Comparison of ENCODE assay signal across 9 cellular contexts in the genomic region with DNA sequence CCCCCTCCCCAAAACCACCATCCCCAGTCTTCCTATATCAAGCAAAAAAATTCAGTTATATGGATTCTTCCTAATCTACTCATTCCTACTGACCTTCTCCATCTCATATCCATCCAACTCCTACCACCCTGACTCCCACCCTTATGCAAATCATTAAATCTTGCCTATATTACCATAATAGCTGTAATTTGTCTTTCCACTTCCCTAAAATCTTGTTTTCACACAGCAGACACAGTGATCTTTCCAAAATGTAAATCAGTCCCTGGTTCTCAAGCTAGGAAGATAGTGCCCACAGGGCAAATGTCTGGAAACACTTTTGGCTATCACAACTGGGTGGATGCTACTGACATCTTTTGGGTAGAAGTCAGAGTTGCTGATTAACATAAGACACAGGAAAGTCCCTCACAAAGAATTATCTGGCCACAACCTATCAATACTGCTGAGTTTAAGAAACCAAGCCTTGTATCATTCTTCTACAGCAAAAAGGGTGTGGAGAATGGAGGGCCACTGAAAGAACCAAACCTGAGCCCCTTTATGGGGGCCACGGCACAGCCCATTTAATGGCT. TPM values are rescaled to one million over a fixed set of nuclear protein-coding genes. Genes with fewer than 3 reads are reported as not detected.
A peak's percentile ranks its signal among the peaks of the same experiment; 100 is the strongest.
DNase-seq lines count a peak whose midpoint lies in the region; ATAC-seq, FAIRE-seq and TF ChIP-seq lines count a peak whose summit lies in the region.
"Had no signal": no experiment of that assay in that cellular context is flagged by ENCODE, and none has a peak within 500 bp of the region (broad histone marks: within the 10 kb centered on the region; RNA-seq: fewer than 3 reads in every experiment).

No MANE protein-coding gene starts in this region.

- peak overlapping the region; percentile 67 for H3K27ac ChIP-seq in KOPT-K1 (ENCODE audit: low read depth, low read length, poor library complexity, severe bottlenecking)
- no peak overlapping the region for H3K27ac ChIP-seq in small intestine (ENCODE audit: low read depth in 1 of 2, low read length in 1 of 2)

- peaks cover 28% of the 10 kb centered on the region for H3K36me3 Mint-ChIP-seq in nephron (ENCODE audit: low read depth)

- no peaks in the 10 kb centered on the region for H3K27me3 ChIP-seq in GM06990 (replicated peaks; ENCODE audit: control insufficient read depth, insufficient read depth, low read length)
- no peaks in the 10 kb centered on the region for H3K27me3 ChIP-seq in small intestine (ENCODE audit: control insufficient read depth in 2 of 2, insufficient read depth in 2 of 2, low read length in 2 of 2)

- no peak for TF ChIP-seq CTCF in GM06990 (IDR thresholded peaks at IDR 0.05; ENCODE audit: insufficient read depth, low read length, poor library complexity, severe bottlenecking)
- no peak for TF ChIP-seq CTCF in choroid plexus epithelial cell (conservative IDR thresholded peaks at IDR 0.05; ENCODE audit: low read depth, low read length)
- no peak for TF ChIP-seq CTCF in nephron (IDR thresholded peaks at IDR 0.05; ENCODE audit: unreplicated experiment in 3 of 3)

- peaks cover 42% of the 10 kb centered on the region for H3K4me1 Mint-ChIP-seq in nephron

- no peaks in the 10 kb centered on the region for H3K9me3 Mint-ChIP-seq in nephron

- no peak for FAIRE-seq in small intestine (lab: Jason Lieb, UNC)

- no peak for ATAC-seq in GM18517 (IDR thresholded peaks at IDR 0.05; ENCODE audit: unreplicated experiment)
- ATAC-seq: activated CD4-positive, CD25-positive, alpha-beta regulatory T cell treated with anti-CD3 and anti-CD28 coated beads, Interleukin-2, amount 50 U/mL, for 24 hours had no signal

- no peaks in the 10 kb centered on the region for H3K9me3 ChIP-seq in KOPT-K1 (ENCODE audit: insufficient read depth, low read length, poor library complexity, severe bottlenecking)
- no peaks in the 10 kb centered on the region for H3K9me3 ChIP-seq in small intestine (ENCODE audit: control insufficient read depth, low read depth)

- peaks cover 0 to 13% of the 10 kb centered on the region in 2 donors for H3K4me1 ChIP-seq in small intestine (ENCODE audit: control insufficient read depth in 2 of 2, insufficient read depth in 1 of 2, low read depth in 1 of 2, low read length in 1 of 2)

- peak overlapping the region in 2 of 3 experiments; percentile 89 to 91 for H3K27ac Mint-ChIP-seq in nephron

- DNase-seq in GM06990 (ENCODE audit: extremely low read depth, insufficient read length) (no peak), choroid plexus epithelial cell (ENCODE audit: low read depth) (no peak), small intestine (no peak), NCI-H345 treated with DMSO at 0.1 percent for 48 hours (lab: John Stamatoyannopoulos, UW; ENCODE audit: unreplicated experiment) (no peak), NCI-H2171 (lab: John Stamatoyannopoulos, UW) (no peak)

- H3K27me3 Mint-ChIP-seq in nephron (ENCODE audit: low read depth): no peaks in the 10 kb centered on the region

- 55 to 77% (median 69%) methylated on average over 1 of the region's 1 CpG for WGBS in small intestine, 3 donors

- peak overlapping the region; percentile 90 for H3K4me3 ChIP-seq in GM06990 (replicated peaks; ENCODE audit: low read depth, low read length)
- H3K4me3 ChIP-seq in choroid plexus epithelial cell (ENCODE audit: low read depth, low read length): peak overlapping the region; percentile 87
- peak overlapping the region in 1 of 2 donors; percentile 88 for H3K4me3 ChIP-seq in small intestine (ENCODE audit: low read depth in 1 of 2, low read length in 2 of 2)

- peak overlapping the region; percentile 93 to 95 (median 95) for H3K4me3 Mint-ChIP-seq in nephron

- peaks cover 12% of the 10 kb centered on the region for H3K36me3 ChIP-seq in GM06990 (ENCODE audit: control insufficient read depth, insufficient read depth, low read length)
- peaks cover 37% of the 10 kb centered on the region for H3K36me3 ChIP-seq in KOPT-K1 (ENCODE audit: insufficient read depth, low read length)
- H3K36me3 ChIP-seq in small intestine (ENCODE audit: control insufficient read depth in 2 of 2, insufficient read depth in 2 of 2, low read length in 2 of 2): peaks cover under 1 to 2% of the 10 kb centered on the region in 2 donors

RNA-seq across cellular contexts. Expression of gene SRA1, which starts 1.4 kb away (rescaled TPM):
- 10 to 100 TPM; 28.5 to 49.9 (median 36.2) TPM for polyA plus RNA-seq in small intestine

RNA-seq across cellular contexts. Expression of gene EIF4EBP3, which starts 8.4 kb away (rescaled TPM):
- 10 to 100 TPM; 38.7 to 100.0 (median 82.7) TPM for polyA plus RNA-seq in small intestine

RNA-seq across cellular contexts. Expression of gene APBB3, which starts 8.6 kb away (rescaled TPM):
- polyA plus RNA-seq in small intestine: 10 to 100 TPM in 2 of 3 donors, 1 to 10 TPM in 1; 9.5 to 21.7 (median 13.0) TPM

RNA-seq across cellular contexts. Expression of gene SLC35A4, which starts 8.8 kb away (rescaled TPM):
- 10 to 100 TPM; 35.7 to 74.6 (median 52.3) TPM for polyA plus RNA-seq in small intestine
